13 cellular contexts compared by ENCODE assay signal in genomic region chr2:46964835-46965560, GRCh38. TPM values are rescaled to one million over a fixed set of nuclear protein-coding genes. Genes with fewer than 3 reads are reported as not detected.
A peak's percentile ranks its signal among the peaks of the same experiment; 100 is the strongest.
DNase-seq lines count a peak whose midpoint lies in the region; ATAC-seq and TF ChIP-seq lines count a peak whose summit lies in the region.
"Had no signal": no experiment of that assay in that cellular context is flagged by ENCODE, and none has a peak within 500 bp of the region (broad histone marks: within the 10 kb centered on the region; RNA-seq: fewer than 3 reads in every experiment).

No MANE protein-coding gene starts in this region.

- H3K4me3 ChIP-seq in choroid plexus epithelial cell (ENCODE audit: low read depth, low read length), result no peak overlapping the region

- POLR2A ChIA-PET in WTC11 (lab: Charles Lee), result no interaction called here

- in situ Hi-C loops in ACHN (cut with HindIII; ENCODE audit: low pct_ligation_motif_present, low pct_unique_long_range_greater_than_20kb, low sequenced_read_pairs), result no loop called here

- peak; percentile 37 for DNase-seq in ACHN
- DNase-seq in HK-2 (ENCODE audit: unreplicated experiment), result peak; percentile 12
- DNase-seq in choroid plexus epithelial cell (ENCODE audit: low read depth), result peak; percentile 62
- no peak for DNase-seq in mesothelial cell of epicardium (ENCODE audit: low spot score in 2 of 2, unreplicated experiment in 2 of 2)
- no peak for DNase-seq in NCI-H345 treated with DMSO at 0.1 percent for 48 hours (lab: John Stamatoyannopoulos, UW; ENCODE audit: unreplicated experiment)
- no peak for DNase-seq in NCI-H1092 treated with DMSO at 0.1 percent for 48 hours (lab: John Stamatoyannopoulos, UW)
- no peak for DNase-seq in WTC11 (ENCODE audit: low spot score)
- DNase-seq: activated CD8-positive, alpha-beta memory T cell treated with anti-CD3 and anti-CD28 coated beads, Interleukin-2, amount 50 U/mL, for 4 hours; C1 segment of cervical spinal cord; caudate nucleus; NCI-H1436 treated with DMSO at 0.1 percent for 48 hours; T1000 had no signal

- H3K36me3 Mint-ChIP-seq in mesothelial cell of epicardium (peaks cover 3% of the 10 kb centered on the region), WTC11 (peaks cover 3% of the 10 kb centered on the region; the same call in 1 of the 2 replicates)

- CTCF ChIA-PET in WTC11 (lab: Charles Lee), result interaction anchor here (0.7 to 2.3 kb wide), 3 partner anchors 9 to 358 kb away, joined by 3 to 6 read pairs (median 4); no protein-coding TSS in a partner anchor

- no peak for ATAC-seq in HG03520 (IDR thresholded peaks at IDR 0.05; ENCODE audit: unreplicated experiment)
- ATAC-seq in WTC11, result no peak

- H3K4me3 Mint-ChIP-seq in mesothelial cell of epicardium (no peak overlapping the region), WTC11 (no peak overlapping the region)

- TF ChIP-seq CTCF in choroid plexus epithelial cell (conservative IDR thresholded peaks at IDR 0.05; ENCODE audit: low read depth, low read length) (no peak), mesothelial cell of epicardium (IDR thresholded peaks at IDR 0.05; ENCODE audit: unreplicated experiment) (no peak), WTC11 (IDR thresholded peaks at IDR 0.05) (no peak)

- peaks cover 8% of the 10 kb centered on the region for H3K4me1 Mint-ChIP-seq in mesothelial cell of epicardium
- H3K4me1 Mint-ChIP-seq in WTC11, result no peaks in the 10 kb centered on the region

- H3K27me3 Mint-ChIP-seq in mesothelial cell of epicardium (ENCODE audit: low read depth) (no peaks in the 10 kb centered on the region), WTC11 (ENCODE audit: low read depth) (no peaks in the 10 kb centered on the region)

- H3K9me3 Mint-ChIP-seq in mesothelial cell of epicardium, result no peaks in the 10 kb centered on the region
- H3K9me3 Mint-ChIP-seq in WTC11, result no peaks in the 10 kb centered on the region

- H3K27ac Mint-ChIP-seq in mesothelial cell of epicardium (peak overlapping the region; percentile 72), WTC11 (no peak overlapping the region)

TF ChIP-seq in WTC11, 78 proteins besides CTCF, POLR2A, EP300 and RAD21:
- TF ChIP-seq, protein P1, sequence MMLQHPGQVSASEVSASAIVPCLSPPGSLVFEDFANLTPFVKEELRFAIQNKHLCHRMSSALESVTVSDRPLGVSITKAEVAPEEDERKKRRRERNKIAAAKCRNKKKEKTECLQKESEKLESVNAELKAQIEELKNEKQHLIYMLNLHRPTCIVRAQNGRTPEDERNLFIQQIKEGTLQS (CRISPR knock-in tag; conservative IDR thresholded peaks at IDR 0.05), result no peak
- TF ChIP-seq AR (CRISPR knock-in tag; IDR thresholded peaks at IDR 0.05), result no peak
- TF ChIP-seq MXD4 (CRISPR knock-in tag; IDR thresholded peaks at IDR 0.05; ENCODE audit: borderline replicate concordance), result no peak
- TF ChIP-seq NFATC4 (CRISPR knock-in tag; IDR thresholded peaks at IDR 0.05), result no peak
- TF ChIP-seq USF1 (CRISPR knock-in tag; IDR thresholded peaks at IDR 0.05), result no peak
- TF ChIP-seq FOXJ3 (CRISPR knock-in tag; IDR thresholded peaks at IDR 0.05; ENCODE audit: borderline replicate concordance), result no peak
- TF ChIP-seq FOXK1 (CRISPR knock-in tag; IDR thresholded peaks at IDR 0.05), result no peak
- TF ChIP-seq, protein P2, sequence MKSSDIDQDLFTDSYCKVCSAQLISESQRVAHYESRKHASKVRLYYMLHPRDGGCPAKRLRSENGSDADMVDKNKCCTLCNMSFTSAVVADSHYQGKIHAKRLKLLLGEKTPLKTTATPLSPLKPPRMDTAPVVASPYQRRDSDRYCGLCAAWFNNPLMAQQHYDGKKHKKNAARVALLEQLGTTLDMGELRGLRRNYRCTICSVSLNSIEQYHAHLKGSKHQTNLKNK (CRISPR knock-in tag; IDR thresholded peaks at IDR 0.05), result no peak
- TF ChIP-seq ZNF416 (CRISPR knock-in tag; IDR thresholded peaks at IDR 0.05), result no peak
- no peak for TF ChIP-seq PREB (CRISPR knock-in tag; IDR thresholded peaks at IDR 0.05; ENCODE audit: borderline replicate concordance)
- TF ChIP-seq, protein P3, sequence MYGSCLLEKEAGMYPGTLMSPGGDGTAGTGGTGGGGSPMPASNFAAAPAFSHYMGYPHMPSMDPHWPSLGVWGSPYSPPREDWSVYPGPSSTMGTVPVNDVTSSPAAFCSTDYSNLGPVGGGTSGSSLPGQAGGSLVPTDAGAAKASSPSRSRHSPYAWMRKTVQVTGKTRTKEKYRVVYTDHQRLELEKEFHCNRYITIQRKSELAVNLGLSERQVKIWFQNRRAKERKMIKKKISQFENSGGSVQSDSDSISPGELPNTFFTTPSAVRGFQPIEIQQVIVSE (CRISPR knock-in tag; IDR thresholded peaks at IDR 0.05; ENCODE audit: borderline replicate concordance), result no peak
- TF ChIP-seq ZNF219 (CRISPR knock-in tag; IDR thresholded peaks at IDR 0.05; ENCODE audit: borderline replicate concordance), result no peak
- TF ChIP-seq CBFB (CRISPR knock-in tag; IDR thresholded peaks at IDR 0.05; ENCODE audit: low read depth), result no peak
- no peak for TF ChIP-seq ZNF423 (CRISPR knock-in tag; IDR thresholded peaks at IDR 0.05)
- no peak for TF ChIP-seq ATF1 (CRISPR knock-in tag; IDR thresholded peaks at IDR 0.05)
- TF ChIP-seq, protein P4, sequence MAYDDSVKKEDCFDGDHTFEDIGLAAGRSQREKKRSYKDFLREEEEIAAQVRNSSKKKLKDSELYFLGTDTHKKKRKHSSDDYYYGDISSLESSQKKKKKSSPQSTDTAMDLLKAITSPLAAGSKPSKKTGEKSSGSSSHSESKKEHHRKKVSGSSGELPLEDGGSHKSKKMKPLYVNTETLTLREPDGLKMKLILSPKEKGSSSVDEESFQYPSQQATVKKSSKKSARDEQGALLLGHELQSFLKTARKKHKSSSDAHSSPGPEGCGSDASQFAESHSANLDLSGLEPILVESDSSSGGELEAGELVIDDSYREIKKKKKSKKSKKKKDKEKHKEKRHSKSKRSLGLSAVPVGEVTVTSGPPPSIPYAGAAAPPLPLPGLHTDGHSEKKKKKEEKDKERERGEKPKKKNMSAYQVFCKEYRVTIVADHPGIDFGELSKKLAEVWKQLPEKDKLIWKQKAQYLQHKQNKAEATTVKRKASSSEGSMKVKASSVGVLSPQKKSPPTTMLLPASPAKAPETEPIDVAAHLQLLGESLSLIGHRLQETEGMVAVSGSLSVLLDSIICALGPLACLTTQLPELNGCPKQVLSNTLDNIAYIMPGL (CRISPR knock-in tag; IDR thresholded peaks at IDR 0.05), result no peak
- no peak for TF ChIP-seq OVOL2 (CRISPR knock-in tag; IDR thresholded peaks at IDR 0.05; ENCODE audit: borderline replicate concordance)

RNA-seq across cellular contexts. Expression of gene TTC7A, which starts 24.0 kb away (rescaled TPM):
- total RNA-seq in mesothelial cell of epicardium, result 12.1 to 13.9 TPM (median 12.8 TPM) in 3 replicates
- total RNA-seq in WTC11 (2021), result 12.3 to 17.4 TPM (median 12.8 TPM) in 3 replicates

RNA-seq across cellular contexts. Expression of gene MCFD2, which starts 49.4 kb away (rescaled TPM):
- total RNA-seq in mesothelial cell of epicardium (78.0 to 82.0 TPM (median 81.9 TPM) in 3 replicates), WTC11 (2021) (61.7 to 68.1 TPM (median 62.0 TPM) in 3 replicates)

Comparison
In these comparisons a context has a peak if more than half of its experiments do, and no peak if none do; other contexts are left out.
1. DNase-seq: peak in ACHN (single experiment), HK-2 (single experiment) and choroid plexus epithelial cell (single experiment); none in mesothelial cell of epicardium (0 of 2), NCI-H345 treated with DMSO at 0.1 percent for 48 hours (single experiment), NCI-H1092 treated with DMSO at 0.1 percent for 48 hours (single experiment) and WTC11 (single experiment).